24 cellular contexts compared by ENCODE assay signal in the genomic region with DNA sequence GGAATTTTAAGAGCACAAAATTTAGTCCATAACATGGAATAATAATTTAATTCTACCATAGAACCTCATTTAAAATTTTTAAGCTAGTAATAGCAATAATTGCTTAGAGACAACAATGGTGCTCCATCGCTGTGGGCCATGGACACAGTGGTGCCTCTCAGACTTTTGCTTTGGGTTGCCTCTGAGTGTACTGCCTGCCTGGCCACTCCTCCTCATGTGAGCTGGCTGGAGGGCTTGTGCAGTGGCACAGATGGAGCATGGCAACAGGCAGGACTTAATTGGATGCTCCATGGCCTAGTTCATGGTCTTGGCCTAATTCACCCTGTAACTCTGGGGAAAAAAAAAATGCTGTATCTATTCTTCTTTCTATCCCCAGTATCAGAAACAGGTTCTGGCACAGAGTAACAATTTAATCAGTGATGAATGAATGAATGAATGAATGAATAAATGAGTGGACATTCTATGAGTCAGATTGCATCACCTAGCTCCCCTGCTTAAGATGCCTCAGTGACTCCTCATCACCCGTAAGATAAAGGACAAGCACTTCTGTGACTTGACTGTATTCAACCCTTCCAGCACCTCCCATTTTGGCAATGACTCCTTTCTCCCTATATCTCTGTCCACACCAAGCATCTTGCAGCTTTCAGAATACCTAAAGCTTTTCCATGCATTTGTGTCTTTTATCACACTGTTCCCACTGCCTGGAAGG.
"Had no signal": no experiment of that assay in that cellular context is flagged by ENCODE, and none has a peak within 500 bp of the region (broad histone marks: within the 10 kb centered on the region; RNA-seq: fewer than 3 reads in every experiment).

No MANE protein-coding gene starts in this region.

- DNase-seq: activated CD4-positive, alpha-beta T cell treated with anti-CD3 and anti-CD28 coated beads, Interleukin-2, amount 50 U/mL, for 48 hours; activated CD4-positive, CD25-positive, alpha-beta regulatory T cell; activated CD8-positive, alpha-beta memory T cell treated with anti-CD3 and anti-CD28 coated beads for 24 hours; activated effector memory CD4-positive, alpha-beta T cell treated with Interleukin-2 at 50 U/mL for 16 hours; activated naive CD4-positive, alpha-beta T cell treated with Interleukin-2 at 50 U/mL for 16 hours; activated naive CD8-positive, alpha-beta T cell treated with anti-CD3 and anti-CD28 coated beads, Interleukin-2, amount 10 ng/mL, durations not matched to agents 7 days and 5 days; amniotic stem cell; central memory CD4-positive, alpha-beta T cell; islet precursor cell; left colon; naive thymus-derived CD8-positive, alpha-beta T cell; stimulated activated CD4-positive, alpha-beta T cell treated with anti-CD3 and anti-CD28 coated beads, Interleukin-1b, Interleukin-23, amount 100 ng/mL, for 48 hours; stimulated activated naive B cell treated with anti-CD40 and anti-IgM and Interleukin-4, amounts not matched to agents 10 μg/mL and 1 μg/mL and 100 μg/mL, for 72 hours; T-helper 1 cell had no signal

- H3K36me3 ChIP-seq: gastroesophageal sphincter, right atrium auricular region, tibial nerve had no signal

- H3K4me1 Mint-ChIP-seq: activated CD4-positive, alpha-beta T cell treated with anti-CD3 and anti-CD28 coated beads for 36 hours; activated naive CD8-positive, alpha-beta T cell treated with anti-CD3 and anti-CD28 coated beads, Interleukin-2, amount 10 ng/mL, durations not matched to agents 7 days and 5 days; mesothelial cell of epicardium; naive thymus-derived CD8-positive, alpha-beta T cell; neural crest cell; stimulated activated naive B cell treated with anti-CD40 and anti-IgM and Interleukin-4, amounts not matched to agents 10 μg/mL and 1 μg/mL and 100 μg/mL, for 72 hours had no signal

- H3K27ac ChIP-seq: gastroesophageal sphincter, hepatocyte, right atrium auricular region, tibial nerve had no signal

- ATAC-seq: gastroesophageal sphincter; naive thymus-derived CD8-positive, alpha-beta T cell; stimulated activated naive B cell treated with anti-CD40 and anti-IgM and Interleukin-4, amounts not matched to agents 10 μg/mL and 1 μg/mL and 100 μg/mL, for 72 hours had no signal

- H3K4me1 ChIP-seq: gastroesophageal sphincter, right atrium auricular region, tibial nerve had no signal

- H3K36me3 Mint-ChIP-seq: activated naive CD8-positive, alpha-beta T cell treated with anti-CD3 and anti-CD28 coated beads, Interleukin-2, amount 10 ng/mL, durations not matched to agents 7 days and 5 days; mesothelial cell of epicardium; naive thymus-derived CD8-positive, alpha-beta T cell; stimulated activated naive B cell treated with anti-CD40 and anti-IgM and Interleukin-4, amounts not matched to agents 10 μg/mL and 1 μg/mL and 100 μg/mL, for 72 hours had no signal

- H3K27ac Mint-ChIP-seq: activated CD4-positive, alpha-beta T cell treated with anti-CD3 and anti-CD28 coated beads for 36 hours; activated naive CD8-positive, alpha-beta T cell treated with anti-CD3 and anti-CD28 coated beads, Interleukin-2, amount 10 ng/mL, durations not matched to agents 7 days and 5 days; mesothelial cell of epicardium; naive thymus-derived CD8-positive, alpha-beta T cell; stimulated activated naive B cell treated with anti-CD40 and anti-IgM and Interleukin-4, amounts not matched to agents 10 μg/mL and 1 μg/mL and 100 μg/mL, for 72 hours; T-helper 2 cell treated with Interferon-gamma antibody and Interleukin-4, amounts not matched to agents 5 μg/mL and 100 μg/mL, for 36 hours had no signal

- H3K27me3 ChIP-seq: gastroesophageal sphincter, hepatocyte, right atrium auricular region, tibial nerve had no signal

- FAIRE-seq: endothelial cell of umbilical vein had no signal

- H3K4me2 ChIP-seq: hepatocyte, smooth muscle cell had no signal

- H3K4me3 ChIP-seq: gastroesophageal sphincter, hepatocyte, right atrium auricular region, smooth muscle cell, tibial nerve had no signal

- H3K79me2 ChIP-seq: hepatocyte had no signal

- H3K9me3 ChIP-seq: right atrium auricular region, tibial nerve had no signal

- H3K4me3 Mint-ChIP-seq: activated CD4-positive, alpha-beta T cell treated with anti-CD3 and anti-CD28 coated beads for 36 hours; activated naive CD8-positive, alpha-beta T cell treated with anti-CD3 and anti-CD28 coated beads, Interleukin-2, amount 10 ng/mL, durations not matched to agents 7 days and 5 days; mesothelial cell of epicardium; naive thymus-derived CD8-positive, alpha-beta T cell; neural crest cell; stimulated activated naive B cell treated with anti-CD40 and anti-IgM and Interleukin-4, amounts not matched to agents 10 μg/mL and 1 μg/mL and 100 μg/mL, for 72 hours; T-helper 2 cell treated with Interferon-gamma antibody and Interleukin-4, amounts not matched to agents 5 μg/mL and 100 μg/mL, for 36 hours had no signal

- H2AFZ ChIP-seq: hepatocyte had no signal

- H3K9me3 Mint-ChIP-seq: activated naive CD8-positive, alpha-beta T cell treated with anti-CD3 and anti-CD28 coated beads, Interleukin-2, amount 10 ng/mL, durations not matched to agents 7 days and 5 days; T-helper 2 cell treated with Interferon-gamma antibody and Interleukin-4, amounts not matched to agents 5 μg/mL and 100 μg/mL, for 36 hours had no signal
